ENCODE assay signal across 9 cellular contexts in the genomic region with DNA sequence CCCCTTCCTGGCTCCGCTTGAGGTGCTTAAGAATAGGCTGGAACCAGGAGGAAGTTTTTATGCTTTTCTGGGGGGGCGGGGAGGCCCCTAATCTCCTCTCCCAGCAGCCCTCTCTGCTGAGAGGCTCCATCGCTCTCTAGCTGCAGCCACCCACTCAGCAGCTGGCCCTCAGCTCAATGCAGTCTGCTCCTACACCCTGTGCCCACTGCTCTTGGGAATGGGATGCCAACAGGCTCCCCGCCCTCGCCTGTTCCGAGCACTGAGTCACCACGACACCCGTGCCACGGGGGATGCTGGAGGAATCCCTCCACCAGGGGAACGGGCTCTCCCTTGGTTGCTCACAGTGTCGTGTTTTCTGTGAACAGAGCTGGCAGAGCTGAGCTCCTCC. TPM values are rescaled to one million over a fixed set of nuclear protein-coding genes. Genes with fewer than 3 reads are reported as not detected.
DNase-seq lines count a peak whose midpoint lies in the region; ATAC-seq and TF ChIP-seq lines count a peak whose summit lies in the region.
"Had no signal": no experiment of that assay in that cellular context is flagged by ENCODE, and none has a peak within 500 bp of the region (broad histone marks: within the 10 kb centered on the region; RNA-seq: fewer than 3 reads in every experiment).

No MANE protein-coding gene starts in this region.

- H2BK120ac ChIP-seq in trophoblast cell (ENCODE audit: insufficient read depth, low read length, poor library complexity) = no peak overlapping the region

- peak overlapping the region; percentile 95 to 97 for H3K4me3 Mint-ChIP-seq in effector memory CD8-positive, alpha-beta T cell
- no peak overlapping the region for H3K4me3 Mint-ChIP-seq in glutamatergic neuron (ENCODE audit: unreplicated experiment)

- no peak for TF ChIP-seq POLR2A in Peyer's patch (IDR thresholded peaks at IDR 0.05)

- no peaks in the 10 kb centered on the region for H3K79me1 ChIP-seq in trophoblast cell (ENCODE audit: low read length)

- H4K12ac ChIP-seq in trophoblast cell (ENCODE audit: low read depth, low read length) = no peak overlapping the region

- H3K9me3 Mint-ChIP-seq in effector memory CD8-positive, alpha-beta T cell = no peaks in the 10 kb centered on the region
- H3K9me3 Mint-ChIP-seq in glutamatergic neuron (ENCODE audit: unreplicated experiment) = peaks cover 2% of the 10 kb centered on the region

- H3K23ac ChIP-seq in trophoblast cell (ENCODE audit: low read length) = no peak overlapping the region

- ATAC-seq in effector memory CD8-positive, alpha-beta T cell (replicated peaks) = no peak

- H2BK5ac ChIP-seq in trophoblast cell (ENCODE audit: low read depth, low read length, poor library complexity) = no peak overlapping the region

- H3K4me1 ChIP-seq in Peyer's patch = peaks cover 0 to 46% (median 38%) of the 10 kb centered on the region in 4 donors
- peaks cover 13 to 18% of the 10 kb centered on the region in 2 experiments for H3K4me1 ChIP-seq in trophoblast cell (ENCODE audit: control insufficient read depth in 1 of 2, insufficient read depth in 2 of 2, low read length in 2 of 2)

- H3K4me1 Mint-ChIP-seq in effector memory CD8-positive, alpha-beta T cell (ENCODE audit: low read depth in 2 of 2) = peaks cover 59 to 68% of the 10 kb centered on the region in 2 donors
- peaks cover 23% of the 10 kb centered on the region for H3K4me1 Mint-ChIP-seq in glutamatergic neuron (ENCODE audit: low read depth, unreplicated experiment)

- no peak overlapping the region for H4K8ac ChIP-seq in trophoblast cell (ENCODE audit: low read depth, low read length)

- in situ Hi-C loops in G401 (cut with HindIII; ENCODE audit: low sequenced_read_pairs) = no loop called here

- no peak overlapping the region for H4K91ac ChIP-seq in trophoblast cell (ENCODE audit: low read depth, low read length)

- H3K36me3 ChIP-seq in Peyer's patch (peaks cover 0 to 10% (median 0%) of the 10 kb centered on the region in 3 donors), trophoblast cell (ENCODE audit: control insufficient read depth in 1 of 2, insufficient read depth in 2 of 2, low read length in 2 of 2) (peaks cover 4 to 7% of the 10 kb centered on the region in 2 experiments)

- peaks cover 56% of the 10 kb centered on the region for H3K36me3 Mint-ChIP-seq in effector memory CD8-positive, alpha-beta T cell (ENCODE audit: insufficient read depth)
- H3K36me3 Mint-ChIP-seq in glutamatergic neuron (ENCODE audit: unreplicated experiment) = no peaks in the 10 kb centered on the region

- H3K79me2 ChIP-seq in trophoblast cell (ENCODE audit: control insufficient read depth, insufficient read depth, low read length, poor library complexity) = no peaks in the 10 kb centered on the region

- peak overlapping the region in 3 of 4 donors; percentile 72 for H3K4me3 ChIP-seq in Peyer's patch
- H3K4me3 ChIP-seq in skin epidermis = peak overlapping the region in 1 of 7 experiments; percentile 66
- no peak overlapping the region for H3K4me3 ChIP-seq in trophoblast cell (ENCODE audit: low read depth, low read length)

- H3K27me3 Mint-ChIP-seq in effector memory CD8-positive, alpha-beta T cell = no peaks in the 10 kb centered on the region
- peaks cover 9% of the 10 kb centered on the region for H3K27me3 Mint-ChIP-seq in glutamatergic neuron (ENCODE audit: unreplicated experiment)

- no peak overlapping the region for H3K18ac ChIP-seq in trophoblast cell (ENCODE audit: low read length)

- H3K27ac Mint-ChIP-seq in effector memory CD8-positive, alpha-beta T cell = peak overlapping the region; percentile 92 to 93
- H3K27ac Mint-ChIP-seq in glutamatergic neuron (ENCODE audit: unreplicated experiment) = no peak overlapping the region

- no peak for TF ChIP-seq CTCF in Peyer's patch (IDR thresholded peaks at IDR 0.05)
- TF ChIP-seq CTCF in glutamatergic neuron (IDR thresholded peaks at IDR 0.05; ENCODE audit: partially characterized antibody, unreplicated experiment) = no peak

- no peak overlapping the region for H2AK5ac ChIP-seq in trophoblast cell (ENCODE audit: low read length)

- H3K27me3 ChIP-seq in Peyer's patch (no peaks in the 10 kb centered on the region), trophoblast cell (ENCODE audit: insufficient read depth, low read length) (peaks cover 4% of the 10 kb centered on the region)

- H3K9me3 ChIP-seq in Peyer's patch (no peaks in the 10 kb centered on the region), trophoblast cell (ENCODE audit: insufficient read depth, low read depth, low read length) (no peaks in the 10 kb centered on the region)

- no CpG with 5 or more reads among the region's 11 CpGs for WGBS in trophoblast cell (ENCODE audit: extremely low coverage, insufficient coverage, insufficient read length)

- H3K27ac ChIP-seq in Peyer's patch (peak overlapping the region; percentile 57 to 97 (median 82)), skin epidermis (peak overlapping the region in 15 of 21 experiments; percentile 35 to 98 (median 81)), trophoblast cell (ENCODE audit: low read depth, low read length) (no peak overlapping the region)

- H3K14ac ChIP-seq in trophoblast cell (ENCODE audit: low read length) = no peak overlapping the region

- DNase-seq in G401 (ENCODE audit: low spot score) = peak; percentile 58
- DNase-seq in Peyer's patch = peak in 1 of 3 donors; percentile 55
- DNase-seq in effector memory CD8-positive, alpha-beta T cell = no peak
- DNase-seq in trophoblast cell = no peak
- DNase-seq in kidney tubule cell (ENCODE audit: low spot score) = no peak
- no peak for DNase-seq in glutamatergic neuron
- DNase-seq in NCI-H748 (lab: John Stamatoyannopoulos, UW; ENCODE audit: unreplicated experiment) = no peak
- DNase-seq: effector CD4-positive, alpha-beta T cell had no signal

- H2AFZ ChIP-seq in trophoblast cell (ENCODE audit: insufficient read depth, low read length, poor library complexity) = no peak overlapping the region

- no peak overlapping the region for H3K9ac ChIP-seq in trophoblast cell (ENCODE audit: low read length)

- no peak overlapping the region for H3K4ac ChIP-seq in trophoblast cell (ENCODE audit: low read depth, low read length)

- no peak overlapping the region for H2BK12ac ChIP-seq in trophoblast cell (ENCODE audit: low read length)

- no peak overlapping the region for H3K4me2 ChIP-seq in trophoblast cell (ENCODE audit: low read length)

RNA-seq across cellular contexts. Expression of a gene that starts 23.5 kb away (rescaled TPM):
- total RNA-seq in G401 (2014; rRNA removed; shearing (Covaris generic)) = not detected in 2 replicates
- total RNA-seq in Peyer's patch (100 to 1,000 TPM in 2 of 4 donors, 10 to 100 TPM in 2; 10.7 to 367 (median 209) TPM), glutamatergic neuron (ENCODE audit: unreplicated experiment) (123 TPM)
- polyA plus RNA-seq in trophoblast cell (2013) = 36.0 and 40.8 TPM in 2 replicates

Comparison
In these comparisons a context has a peak if more than half of its experiments do, and no peak if none do; other contexts are left out.
1. RNA of a gene that starts 23.5 kb away (total RNA-seq): 10.7 to 367 TPM in Peyer's patch and 123 TPM in glutamatergic neuron (single experiment); not detected in G401; every median in the first group is over 10 times any median in the second.